ENCODE assay signal across 10 cellular contexts in the genomic region with DNA sequence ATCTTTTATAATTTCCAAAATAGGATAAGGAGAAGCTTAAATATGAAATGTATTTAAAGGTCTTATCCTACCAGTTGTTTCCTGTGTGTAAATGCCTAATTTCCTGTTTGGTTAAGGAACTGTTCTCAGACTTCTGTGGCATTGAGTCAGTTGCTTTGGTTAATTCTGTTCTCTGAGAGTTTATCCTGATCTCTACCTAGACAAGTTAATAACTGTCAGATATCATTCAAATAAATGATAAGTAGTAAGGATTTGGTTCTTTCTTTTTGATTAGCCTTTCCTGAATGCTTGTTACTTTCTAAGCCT. TPM values are rescaled to one million over a fixed set of nuclear protein-coding genes. Genes with fewer than 3 reads are reported as not detected.
A peak's percentile ranks its signal among the peaks of the same experiment; 100 is the strongest.
DNase-seq lines count a peak whose midpoint lies in the region; ATAC-seq and TF ChIP-seq lines count a peak whose summit lies in the region.
"Had no signal": no experiment of that assay in that cellular context is flagged by ENCODE, and none has a peak within 500 bp of the region (broad histone marks: within the 10 kb centered on the region; RNA-seq: fewer than 3 reads in every experiment).

No MANE protein-coding gene starts in this region.

- H3K4me3 ChIP-seq in A673 (ENCODE audit: low read depth, low read length, poor library complexity, severe bottlenecking): no peak overlapping the region
- H3K4me3 ChIP-seq in lower lobe of right lung: peak overlapping the region; percentile 2

- H3K9me3 ChIP-seq in A673 (ENCODE audit: low read depth, low read length, poor library complexity, severe bottlenecking) (no peaks in the 10 kb centered on the region), lower lobe of right lung (no peaks in the 10 kb centered on the region)

- H3K4me1 ChIP-seq in A673 (ENCODE audit: insufficient read depth, low read length, poor library complexity, severe bottlenecking) (peaks cover 17% of the 10 kb centered on the region), lower lobe of right lung (peaks cover 47% of the 10 kb centered on the region)

- peaks cover 69% of the 10 kb centered on the region for H3K36me3 ChIP-seq in A673 (ENCODE audit: insufficient read depth, low read length, poor library complexity, severe bottlenecking)
- H3K36me3 ChIP-seq in lower lobe of right lung: peaks cover 74% of the 10 kb centered on the region

- BruUV-seq in A673 (replicated peaks; lab: Mats Ljungman, UMichigan): no TSS peak

- POLR2A ChIA-PET in A673 (lab: Charles Lee; ENCODE audit: low non-redundant PET) (no interaction called here), HEK293T (lab: Yijun Ruan, JAX) (interaction anchor here (0.6 to 1.1 kb wide), 6 partner anchors 38 to 89 kb away, joined by 3 to 12 read pairs (median 3); a partner anchor contains a TSS)

- H3K27ac ChIP-seq in A673 (ENCODE audit: low read depth, low read length, poor library complexity, severe bottlenecking) (peak overlapping the region; percentile 41), VCaP (peak overlapping the region; percentile 94), lower lobe of right lung (no peak overlapping the region)

- ATAC-seq in GM18858 (IDR thresholded peaks at IDR 0.05; ENCODE audit: unreplicated experiment) (peak; percentile 4), lower lobe of right lung (no peak), HG02763 (IDR thresholded peaks at IDR 0.05; ENCODE audit: unreplicated experiment) (no peak), HG03520 (IDR thresholded peaks at IDR 0.05; ENCODE audit: unreplicated experiment) (no peak)

- intact Hi-C loops in A673 (cut with micrococcal nuclease; ENCODE audit: unreplicated experiment): loop anchor here (2.0 to 10.0 kb wide), 4 partner anchors 40 to 724 kb away; a partner anchor contains a TSS
- intact Hi-C loops in lower lobe of right lung (cut with DNase I): loop anchor here (5.0 kb wide), 1 partner anchor 39 kb away; a partner anchor contains a TSS

- DNase-seq in A673 (ENCODE audit: low spot score) (peak; percentile 65), lower lobe of right lung (no peak), HEK293T (ENCODE audit: extremely low spot score) (no peak), NCI-H187 (lab: John Stamatoyannopoulos, UW) (no peak)
- DNase-seq: effector CD4-positive, alpha-beta T cell had no signal

- CTCF ChIA-PET in A673 (lab: Charles Lee) (interaction anchor here (1.0 to 4.6 kb wide), 11 partner anchors 22 to 455 kb away, joined by 3 to 89 read pairs (median 9); a partner anchor contains a TSS), HEK293T (lab: Yijun Ruan, JAX) (interaction anchor here (0.7 to 3.7 kb wide), 10 partner anchors 9 to 98 kb away, joined by 3 to 33 read pairs (median 7); a partner anchor contains a TSS)

- TF ChIP-seq CTCF in A673 (conservative IDR thresholded peaks at IDR 0.05; ENCODE audit: low read depth, low read length) (no peak), VCaP (conservative IDR thresholded peaks at IDR 0.05) (no peak), lower lobe of right lung (IDR thresholded peaks at IDR 0.05) (no peak)

- no peaks in the 10 kb centered on the region for H3K27me3 ChIP-seq in A673 (replicated peaks; ENCODE audit: insufficient read depth, low read depth, low read length, poor library complexity)
- H3K27me3 ChIP-seq in lower lobe of right lung (ENCODE audit: low read depth): no peaks in the 10 kb centered on the region

TF ChIP-seq in HEK293T, 16 proteins besides CTCF, POLR2A, EP300 and RAD21:
- TF ChIP-seq TARDBP (IDR thresholded peaks at IDR 0.05) (no peak), ARNT (IDR thresholded peaks at IDR 0.05) (no peak), SP1 (IDR thresholded peaks at IDR 0.05) (no peak), SUZ12 (IDR thresholded peaks at IDR 0.05) (no peak), ELF4 (IDR thresholded peaks at IDR 0.05) (no peak), NFRKB (IDR thresholded peaks at IDR 0.05) (no peak), FOXM1 (IDR thresholded peaks at IDR 0.05; ENCODE audit: borderline replicate concordance) (no peak)

RNA-seq across cellular contexts. Expression of a gene that starts 39.5 kb away (rescaled TPM):
- total RNA-seq in A673 (2021): 133 and 174 TPM in 2 replicates
- total RNA-seq in lower lobe of right lung: 226 TPM

RNA-seq across cellular contexts. Expression of a gene that starts 49.5 kb away (rescaled TPM):
- not detected in 2 replicates for total RNA-seq in A673 (2021)
- not detected for total RNA-seq in lower lobe of right lung
- total RNA-seq: mucosa of gallbladder had no signal

RNA-seq across cellular contexts. Expression of a gene that starts 59.8 kb away (rescaled TPM):
- total RNA-seq in A673 (2021) (192 and 212 TPM in 2 replicates), lower lobe of right lung (118 TPM)
